2 cellular contexts compared by ENCODE assay signal in the genomic region with DNA sequence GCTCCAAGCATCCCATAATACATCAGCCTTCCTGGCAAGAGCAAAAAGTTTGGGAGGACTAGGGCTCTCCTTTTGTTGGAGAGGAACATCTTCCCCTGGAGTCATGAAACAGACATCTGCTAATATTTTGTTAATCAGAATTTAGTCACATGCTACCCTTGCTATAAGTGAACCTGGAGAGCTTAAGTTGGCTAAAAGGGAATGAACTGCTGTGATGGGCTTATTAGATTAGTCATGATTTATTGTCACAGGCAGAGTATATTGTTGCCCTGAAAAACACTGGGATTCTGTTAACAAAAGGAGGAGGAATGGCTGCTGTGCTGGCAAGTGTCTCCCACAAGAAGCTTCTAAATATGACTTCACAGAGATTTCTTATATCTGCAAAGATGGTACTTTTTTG.
A peak's percentile ranks its signal among the peaks of the same experiment; 100 is the strongest.
TF ChIP-seq lines count a peak whose summit lies in the region.

No MANE protein-coding gene starts in this region.

TF ChIP-seq in SK-N-SH, 30 proteins besides CTCF, POLR2A, EP300 and RAD21:
- TF ChIP-seq CHD2 (IDR thresholded peaks at IDR 0.05; ENCODE audit: low read length, partially characterized antibody) (peak; percentile 66), TEAD4 (IDR thresholded peaks at IDR 0.05; ENCODE audit: borderline replicate concordance, insufficient read depth) (no peak), TCF12 (IDR thresholded peaks at IDR 0.05) (peak; percentile 44; the same call in 1 of the 2 replicates), SMC3 (IDR thresholded peaks at IDR 0.05; ENCODE audit: low read depth, low read length) (no peak)
- TF ChIP-seq, protein P1, sequence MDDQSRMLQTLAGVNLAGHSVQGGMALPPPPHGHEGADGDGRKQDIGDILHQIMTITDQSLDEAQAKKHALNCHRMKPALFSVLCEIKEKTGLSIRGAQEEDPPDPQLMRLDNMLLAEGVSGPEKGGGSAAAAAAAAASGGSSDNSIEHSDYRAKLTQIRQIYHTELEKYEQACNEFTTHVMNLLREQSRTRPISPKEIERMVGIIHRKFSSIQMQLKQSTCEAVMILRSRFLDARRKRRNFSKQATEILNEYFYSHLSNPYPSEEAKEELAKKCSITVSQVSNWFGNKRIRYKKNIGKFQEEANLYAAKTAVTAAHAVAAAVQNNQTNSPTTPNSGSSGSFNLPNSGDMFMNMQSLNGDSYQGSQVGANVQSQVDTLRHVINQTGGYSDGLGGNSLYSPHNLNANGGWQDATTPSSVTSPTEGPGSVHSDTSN (IDR thresholded peaks at IDR 0.05) = peak; percentile 65
- TF ChIP-seq, protein P2, sequence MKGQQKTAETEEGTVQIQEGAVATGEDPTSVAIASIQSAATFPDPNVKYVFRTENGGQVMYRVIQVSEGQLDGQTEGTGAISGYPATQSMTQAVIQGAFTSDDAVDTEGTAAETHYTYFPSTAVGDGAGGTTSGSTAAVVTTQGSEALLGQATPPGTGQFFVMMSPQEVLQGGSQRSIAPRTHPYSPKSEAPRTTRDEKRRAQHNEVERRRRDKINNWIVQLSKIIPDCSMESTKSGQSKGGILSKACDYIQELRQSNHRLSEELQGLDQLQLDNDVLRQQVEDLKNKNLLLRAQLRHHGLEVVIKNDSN (IDR thresholded peaks at IDR 0.05; ENCODE audit: borderline replicate concordance, low read depth) = peak; percentile 8; the same call in 1 of the 2 replicates

TF ChIP-seq in endothelial cell of umbilical vein, 7 proteins besides CTCF, POLR2A, EP300 and RAD21:
- TF ChIP-seq, protein P3, sequence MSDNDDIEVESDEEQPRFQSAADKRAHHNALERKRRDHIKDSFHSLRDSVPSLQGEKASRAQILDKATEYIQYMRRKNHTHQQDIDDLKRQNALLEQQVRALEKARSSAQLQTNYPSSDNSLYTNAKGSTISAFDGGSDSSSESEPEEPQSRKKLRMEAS (IDR thresholded peaks at IDR 0.05; ENCODE audit: insufficient read depth, insufficient read length) = no peak
- TF ChIP-seq GATA2 (IDR thresholded peaks at IDR 0.05; ENCODE audit: insufficient read depth, insufficient read length, low read depth, low read length) (no peak), JUN (IDR thresholded peaks at IDR 0.05; ENCODE audit: borderline replicate concordance, insufficient read depth, insufficient read length, low read depth) (no peak), FOS (IDR thresholded peaks at IDR 0.05; ENCODE audit: borderline replicate concordance, insufficient read depth, low read length) (no peak), MYC (IDR thresholded peaks at IDR 0.05; ENCODE audit: low read depth, low read length) (no peak), EZH2 (IDR thresholded peaks at IDR 0.05; ENCODE audit: borderline replicate concordance, low read depth, low read length, severe bottlenecking) (no peak), POLR2AphosphoS5 (IDR thresholded peaks at IDR 0.05; ENCODE audit: insufficient read depth, low read depth, low read length) (no peak)
